8 cellular contexts compared by ENCODE assay signal in the genomic region with DNA sequence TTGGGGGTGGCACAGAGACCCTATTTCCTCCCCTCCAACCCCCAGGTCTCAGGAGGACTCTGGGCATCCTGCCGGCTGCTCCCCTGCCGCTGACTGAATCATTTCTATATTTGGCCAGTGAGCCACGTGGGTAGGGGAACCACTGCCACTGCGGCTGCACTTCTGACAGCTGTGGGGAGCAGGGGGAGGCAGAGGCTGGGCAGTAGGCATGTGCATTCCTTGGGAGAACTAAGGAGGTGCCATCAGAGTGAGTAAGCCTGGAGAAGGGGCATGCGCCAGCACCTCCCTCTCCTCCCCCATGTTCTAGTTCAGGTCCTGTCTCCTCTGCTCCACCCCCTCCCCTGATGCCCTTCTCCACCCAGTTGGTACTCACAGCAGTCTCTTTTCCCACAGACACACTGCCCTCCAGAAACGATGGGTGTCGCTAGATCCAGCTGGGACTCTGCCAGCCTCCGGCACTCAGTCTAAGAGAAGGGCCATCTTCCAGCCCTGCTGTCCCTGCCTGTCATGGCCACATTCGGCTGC. TPM values are rescaled to one million over a fixed set of nuclear protein-coding genes. Genes with fewer than 3 reads are reported as not detected.
DNase-seq lines count a peak whose midpoint lies in the region; ATAC-seq, FAIRE-seq and TF ChIP-seq lines count a peak whose summit lies in the region.

No MANE protein-coding gene starts in this region.

- H3K4me1 Mint-ChIP-seq in activated CD8-positive, alpha-beta T cell treated with anti-CD3 and anti-CD28 coated beads for 36 hours (ENCODE audit: low read depth), result peaks cover 6% of the 10 kb centered on the region
- peaks cover 12% of the 10 kb centered on the region for H3K4me1 Mint-ChIP-seq in CD14-positive monocyte

- H3K9ac ChIP-seq in kidney (ENCODE audit: low read length in 2 of 2), result no peak overlapping the region

- H3K36me3 ChIP-seq in kidney (ENCODE audit: control insufficient read depth in 1 of 2, insufficient read depth in 2 of 2, low read length in 2 of 2), result no peaks in the 10 kb centered on the region

- H3K4me1 ChIP-seq in kidney (ENCODE audit: control insufficient read depth in 1 of 2, insufficient read depth in 1 of 2, low read depth in 1 of 2, low read length in 2 of 2), result peaks cover 0 to 2% of the 10 kb centered on the region in 2 donors

- H3K4me3 Mint-ChIP-seq in activated CD8-positive, alpha-beta T cell treated with anti-CD3 and anti-CD28 coated beads for 36 hours, result no peak overlapping the region
- H3K4me3 Mint-ChIP-seq in CD14-positive monocyte, result peak overlapping the region in 1 of 2 donors; percentile 51

- no peak overlapping the region for H3K27ac Mint-ChIP-seq in activated CD8-positive, alpha-beta T cell treated with anti-CD3 and anti-CD28 coated beads for 36 hours
- H3K27ac Mint-ChIP-seq in CD14-positive monocyte, result peak overlapping the region in 1 of 7 donors; percentile 33

- intact Hi-C loops in activated CD8-positive, alpha-beta T cell treated with anti-CD3 and anti-CD28 coated beads for 36 hours (cut with micrococcal nuclease), result loop anchor here (2.0 to 5.0 kb wide), 2 partner anchors 134 to 179 kb away; no protein-coding TSS in a partner anchor
- intact Hi-C loops in kidney (cut with DNase I) (no loop called here), CD14-positive monocyte (cut with micrococcal nuclease) (loop anchor here (2.0 to 5.0 kb wide), 3 partner anchors 179 to 231 kb away; no protein-coding TSS in a partner anchor)

- peak; percentile 60 for DNase-seq in CD1c-positive myeloid dendritic cell (ENCODE audit: extremely low spot score)
- DNase-seq in activated CD8-positive, alpha-beta T cell treated with anti-CD3 and anti-CD28 coated beads for 36 hours, result peak; percentile 45
- peak; percentile 60 for DNase-seq in kidney
- DNase-seq in CD14-positive monocyte (ENCODE audit: low spot score), result no peak
- no peak for DNase-seq in activated naive CD4-positive, alpha-beta T cell (lab: John Stamatoyannopoulos, UW)
- no peak for DNase-seq in cortex of kidney (lab: John Stamatoyannopoulos, UW)

- H3K4me3 ChIP-seq in kidney (ENCODE audit: low read length in 2 of 2), result no peak overlapping the region

- no peak overlapping the region for H3K27ac ChIP-seq in kidney (ENCODE audit: low read depth in 2 of 2, low read length in 2 of 2)

- peaks cover 10% of the 10 kb centered on the region for H3K36me3 Mint-ChIP-seq in activated CD8-positive, alpha-beta T cell treated with anti-CD3 and anti-CD28 coated beads for 36 hours (ENCODE audit: low read depth)
- no peaks in the 10 kb centered on the region for H3K36me3 Mint-ChIP-seq in CD14-positive monocyte

- ATAC-seq in HG02759 (IDR thresholded peaks at IDR 0.05; ENCODE audit: unreplicated experiment), result peak; percentile 62
- ATAC-seq in activated CD8-positive, alpha-beta T cell treated with anti-CD3 and anti-CD28 coated beads for 36 hours, result peak; percentile 48
- no peak for ATAC-seq in GM21737 (IDR thresholded peaks at IDR 0.05; ENCODE audit: unreplicated experiment)

- no peaks in the 10 kb centered on the region for H3K9me3 Mint-ChIP-seq in activated CD8-positive, alpha-beta T cell treated with anti-CD3 and anti-CD28 coated beads for 36 hours
- H3K9me3 Mint-ChIP-seq in CD14-positive monocyte, result no peaks in the 10 kb centered on the region

- no peak for FAIRE-seq in kidney (lab: Jason Lieb, UNC)

- H3K27me3 Mint-ChIP-seq in activated CD8-positive, alpha-beta T cell treated with anti-CD3 and anti-CD28 coated beads for 36 hours, result peaks cover 4% of the 10 kb centered on the region
- H3K27me3 Mint-ChIP-seq in CD14-positive monocyte (ENCODE audit: low read depth in 3 of 3), result peaks cover 3 to 36% (median 16%) of the 10 kb centered on the region in 3 donors

- CTCF ChIA-PET in activated CD8-positive, alpha-beta T cell treated with anti-CD3 and anti-CD28 coated beads for 36 hours (lab: Charles Lee), result interaction anchor here (0.8 to 4.5 kb wide), 17 partner anchors 10 to 385 kb away, joined by 3 to 92 read pairs (median 6); a partner anchor contains a TSS

- no peaks in the 10 kb centered on the region for H3K9me3 ChIP-seq in kidney (ENCODE audit: control insufficient read depth in 1 of 2, low read length in 2 of 2)

- POLR2A ChIA-PET in activated CD8-positive, alpha-beta T cell treated with anti-CD3 and anti-CD28 coated beads for 36 hours (lab: Charles Lee), result no interaction called here

- no peak for TF ChIP-seq CTCF in activated CD8-positive, alpha-beta T cell treated with anti-CD3 and anti-CD28 coated beads for 36 hours (IDR thresholded peaks at IDR 0.05)
- TF ChIP-seq CTCF in kidney (IDR thresholded peaks at IDR 0.05; ENCODE audit: borderline replicate concordance, extremely low read depth, insufficient read depth) (no peak), CD14-positive monocyte (IDR thresholded peaks at IDR 0.05) (no peak)

RNA-seq across cellular contexts. Expression of a gene that starts 12.0 kb away (rescaled TPM):
- 10 to 100 TPM; 78.8 to 79.9 TPM for total RNA-seq in activated CD8-positive, alpha-beta T cell treated with anti-CD3 and anti-CD28 coated beads for 36 hours
- total RNA-seq in kidney, result 1.7 TPM
- polyA plus RNA-seq in kidney (ENCODE audit: insufficient read depth, low read depth, low replicate concordance) (5.2 TPM), CD14-positive monocyte (1 to 10 TPM in 1 of 2 donors, under 1 TPM in 1; 0.52 to 1.0 TPM)

RNA-seq across cellular contexts. Expression of a gene that starts 31.1 kb away (rescaled TPM):
- total RNA-seq in activated CD8-positive, alpha-beta T cell treated with anti-CD3 and anti-CD28 coated beads for 36 hours, result 10 to 100 TPM; 76.5 to 82.2 TPM
- 47.9 TPM for total RNA-seq in kidney
- polyA plus RNA-seq in kidney (ENCODE audit: insufficient read depth, low read depth, low replicate concordance), result 47.5 TPM
- polyA plus RNA-seq in CD14-positive monocyte, result 10 to 100 TPM; 60.5 to 70.0 TPM

RNA-seq across cellular contexts. Expression of a gene that starts 47.5 kb away (rescaled TPM):
- total RNA-seq in activated CD8-positive, alpha-beta T cell treated with anti-CD3 and anti-CD28 coated beads for 36 hours, result not detected
- total RNA-seq in kidney, result not detected
- not detected for polyA plus RNA-seq in kidney (ENCODE audit: insufficient read depth, low read depth, low replicate concordance)
- not detected for polyA plus RNA-seq in CD14-positive monocyte

Comparison
In these comparisons a context has a peak if more than half of its experiments do, and no peak if none do; other contexts are left out.
1. DNase-seq: peak in CD1c-positive myeloid dendritic cell (single experiment), activated CD8-positive, alpha-beta T cell treated with anti-CD3 and anti-CD28 coated beads for 36 hours (single experiment) and kidney (single experiment); none in CD14-positive monocyte (single experiment), activated naive CD4-positive, alpha-beta T cell (0 of 4) and cortex of kidney (single experiment).
2. RNA of a gene that starts 12.0 kb away (total RNA-seq): 78.8 to 79.9 TPM in activated CD8-positive, alpha-beta T cell treated with anti-CD3 and anti-CD28 coated beads for 36 hours; 1.7 TPM in kidney (single experiment); every median in the first group is over 10 times any median in the second.